Comparison of ENCODE assay signal across 8 cellular contexts in the genomic region with DNA sequence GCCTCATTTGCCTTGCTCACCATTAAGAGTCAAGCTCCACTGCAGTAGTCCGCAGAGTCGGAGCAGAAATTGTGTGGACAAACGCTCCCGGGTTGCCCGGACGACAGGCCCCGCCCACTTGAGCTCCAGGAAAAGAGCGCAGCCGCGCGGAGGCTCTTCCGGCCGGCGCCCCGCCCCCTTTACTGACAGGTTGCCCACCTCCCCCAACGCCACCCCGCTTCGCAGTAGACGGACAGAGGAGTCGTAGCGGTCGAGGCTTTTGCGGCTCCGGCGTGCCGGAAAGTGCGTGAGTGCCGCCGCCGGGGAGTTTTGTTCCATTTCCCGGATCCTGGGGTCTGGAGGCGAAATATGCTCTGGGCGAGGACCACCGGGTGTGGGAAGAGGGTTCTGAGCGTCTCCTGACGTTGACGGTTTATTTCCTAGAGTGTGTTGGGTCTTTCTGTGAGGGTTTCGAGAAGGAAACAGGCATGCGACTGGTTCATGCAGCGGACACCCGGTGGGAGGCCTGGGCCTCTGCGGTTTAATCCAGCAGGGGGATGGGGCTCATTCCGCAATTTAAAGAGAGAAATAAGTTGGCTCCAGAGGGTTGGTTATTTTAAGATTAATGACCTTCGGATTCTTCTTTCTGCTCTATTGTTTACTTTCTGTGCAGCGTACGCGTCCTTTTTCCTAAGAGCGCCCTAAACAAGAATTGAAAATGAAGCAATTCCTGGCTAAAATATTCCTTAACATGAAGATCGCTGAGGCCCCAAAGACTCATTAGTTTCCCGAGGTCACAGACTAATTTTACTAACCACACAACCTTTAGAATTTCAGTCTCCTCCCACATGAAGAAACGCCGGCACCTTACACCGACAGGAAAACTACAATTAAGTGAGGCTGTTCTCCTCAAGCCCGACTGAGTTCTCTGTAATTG. TPM values are rescaled to one million over a fixed set of nuclear protein-coding genes. Genes with fewer than 3 reads are reported as not detected.
DNase-seq lines count a peak whose midpoint lies in the region; ATAC-seq and TF ChIP-seq lines count a peak whose summit lies in the region.

A gene with protein sequence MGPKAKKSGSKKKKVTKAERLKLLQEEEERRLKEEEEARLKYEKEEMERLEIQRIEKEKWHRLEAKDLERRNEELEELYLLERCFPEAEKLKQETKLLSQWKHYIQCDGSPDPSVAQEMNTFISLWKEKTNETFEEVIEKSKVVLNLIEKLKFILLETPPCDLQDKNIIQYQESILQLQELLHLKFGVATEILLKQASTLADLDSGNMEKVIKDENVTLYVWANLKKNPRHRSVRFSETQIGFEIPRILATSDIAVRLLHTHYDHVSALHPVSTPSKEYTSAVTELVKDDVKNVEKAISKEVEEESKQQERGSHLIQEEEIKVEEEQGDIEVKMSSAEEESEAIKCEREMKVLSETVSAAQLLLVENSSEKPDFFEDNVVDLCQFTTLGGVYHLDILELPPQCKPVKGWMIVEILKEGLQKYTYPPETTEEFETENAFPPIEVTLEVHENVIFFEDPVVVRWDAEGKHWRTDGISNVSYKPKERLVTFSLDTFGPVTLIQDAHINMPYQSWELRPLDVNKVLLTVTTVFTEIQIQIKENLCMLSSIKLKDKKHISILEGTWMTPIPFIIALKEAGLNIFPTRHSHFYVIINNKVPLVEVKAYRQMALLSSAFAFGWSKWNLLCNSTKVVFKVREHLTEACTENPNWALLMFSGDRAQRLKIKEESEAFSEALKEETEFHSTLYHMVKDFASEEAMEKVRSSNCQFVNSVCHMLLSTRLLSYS (minus strand): TSS at position 105 of the 916 bp plus-strand sequence. CDS start 82 bp downstream, at position 23.
Gene ETFRF1 (plus strand): TSS at position 182 of the 916 bp plus-strand sequence. CDS start 8,720 bp downstream, outside the sequence.

- peaks cover 0 to 4% (median 0%) of the 10 kb centered on the region in 6 donors for H3K36me3 ChIP-seq in spleen

- H3K27ac Mint-ChIP-seq in central memory CD8-positive, alpha-beta T cell (ENCODE audit: low read depth) = peak within 1 kb of the TSS; percentile 99

- H3K36me3 Mint-ChIP-seq in central memory CD8-positive, alpha-beta T cell (ENCODE audit: insufficient read depth) = peaks cover 15% of the 10 kb centered on the region

- H3K9me3 ChIP-seq in spleen = no peaks in the 10 kb centered on the region

- H3K4me1 Mint-ChIP-seq in central memory CD8-positive, alpha-beta T cell = peaks cover 28% of the 10 kb centered on the region

- no peak for TF ChIP-seq CTCF in AG10803 (conservative IDR thresholded peaks at IDR 0.05; ENCODE audit: low read length)
- TF ChIP-seq CTCF in spleen (IDR thresholded peaks at IDR 0.05 in 8 of 11, conservative IDR thresholded peaks at IDR 0.05 in 3 of 11) = peak in 4 of 11 experiments; percentile 6 to 18 (median 12)

- WGBS in spleen, 5 donors = 0 to 2% (median 1%) methylated on average over 44 to 54 of the region's 54 CpGs

- intact Hi-C loops in spleen (cut with DNase I; ENCODE audit: low total_unique reads) = no loop called here

- ATAC-seq in GM19035 (IDR thresholded peaks at IDR 0.05; ENCODE audit: unreplicated experiment) (peak; percentile 94), HG03342 (IDR thresholded peaks at IDR 0.05; ENCODE audit: unreplicated experiment) (peak; percentile 96)
- peak; percentile 90 for ATAC-seq in central memory CD8-positive, alpha-beta T cell (replicated peaks; ENCODE audit: extremely low read depth, poor library complexity, severe bottlenecking)

- H3K27ac ChIP-seq in spleen = peak within 1 kb of the TSS; percentile 88 to 95 (median 93)

- H3K4me3 Mint-ChIP-seq in central memory CD8-positive, alpha-beta T cell = peak within 1 kb of the TSS; percentile 96

- peaks cover 5 to 45% (median 22%) of the 10 kb centered on the region in 6 donors for H3K4me1 ChIP-seq in spleen

- no peaks in the 10 kb centered on the region for H3K27me3 Mint-ChIP-seq in central memory CD8-positive, alpha-beta T cell

- no peaks in the 10 kb centered on the region for H3K27me3 ChIP-seq in spleen (replicated peaks in 1 of 7)

- no peaks in the 10 kb centered on the region for H3K9me3 Mint-ChIP-seq in central memory CD8-positive, alpha-beta T cell

- H3K4me3 ChIP-seq in AG10803 (ENCODE audit: low read length) (peak within 1 kb of the TSS; percentile 82), spleen (peak within 1 kb of the TSS; percentile 54 to 77 (median 66))

- DNase-seq in AG10803 (ENCODE audit: low read depth) = peak; percentile 91
- DNase-seq in NCI-H345 treated with DMSO at 0.1 percent for 48 hours (lab: John Stamatoyannopoulos, UW; ENCODE audit: unreplicated experiment) = peak; percentile 95
- peak; percentile 85 for DNase-seq in activated CD4-positive, CD25-positive, alpha-beta regulatory T cell treated with anti-CD3 and anti-CD28 coated beads, Interleukin-2, amount 50 U/mL, for 16 hours (ENCODE audit: low read depth, low spot score)
- DNase-seq in central memory CD8-positive, alpha-beta T cell (ENCODE audit: low spot score in 2 of 2) = peak; percentile 94 to 98
- DNase-seq in iris pigment epithelial cell (ENCODE audit: low read depth) = peak; percentile 96
- DNase-seq in spleen = peak; percentile 99

- peak in 2 of 3 donors; percentile 51 to 92 for TF ChIP-seq POLR2A in spleen (IDR thresholded peaks at IDR 0.05)

RNA-seq across cellular contexts. Expression of the first gene that starts in this region (rescaled TPM):
- total RNA-seq in spleen = under 1 TPM in 2 of 7 donors, not detected in 5; 0.17 to 0.28 TPM
- polyA plus RNA-seq in spleen = under 1 TPM in 2 of 3 donors, not detected in 1; 0.03 to 0.07 TPM

RNA-seq across cellular contexts. Expression of gene ETFRF1, which starts in this region (rescaled TPM):
- 10 to 100 TPM; 17.2 to 50.0 (median 22.6) TPM for total RNA-seq in spleen
- polyA plus RNA-seq in spleen = 10 to 100 TPM; 22.1 to 26.8 (median 25.2) TPM

Comparison
In these comparisons a context has a peak if more than half of its experiments do, and no peak if none do; other contexts are left out.
1. Peak in every context shown above with its lines: DNase-seq, ATAC-seq, H3K4me3 ChIP-seq and H3K27ac ChIP-seq.